ENCODE assay signal across 16 cellular contexts in genomic region chr4:80153800-80154546, GRCh38. TPM values are rescaled to one million over a fixed set of nuclear protein-coding genes. Genes with fewer than 3 reads are reported as not detected.
A peak's percentile ranks its signal among the peaks of the same experiment; 100 is the strongest.
DNase-seq lines count a peak whose midpoint lies in the region; TF ChIP-seq lines count a peak whose summit lies in the region.
"Had no signal": no experiment of that assay in that cellular context is flagged by ENCODE, and none has a peak within 500 bp of the region (broad histone marks: within the 10 kb centered on the region; RNA-seq: fewer than 3 reads in every experiment).

No MANE protein-coding gene starts in this region.

- H3K27ac ChIP-seq in neuronal stem cell (replicated peaks; ENCODE audit: low read length) (no peak overlapping the region), OCI-LY7 (ENCODE audit: low read depth, low read length, poor library complexity, severe bottlenecking) (no peak overlapping the region)

- no peak overlapping the region for H4K8ac ChIP-seq in neuronal stem cell (ENCODE audit: low read depth, low read length)

- H3K36me3 Mint-ChIP-seq in activated CD4-positive, alpha-beta memory T cell treated with anti-CD3 and anti-CD28 coated beads for 36 hours = no peaks in the 10 kb centered on the region
- H3K36me3 Mint-ChIP-seq: IgD-negative memory B cell had no signal

- H3K9me3 ChIP-seq in neuronal stem cell (replicated peaks in 1 of 2; ENCODE audit: control insufficient read depth in 2 of 2, insufficient read depth in 1 of 2, low read depth in 1 of 2, low read length in 2 of 2) (no peaks in the 10 kb centered on the region), OCI-LY7 (ENCODE audit: low read length) (no peaks in the 10 kb centered on the region)

- no peak overlapping the region for H2AK5ac ChIP-seq in neuronal stem cell (ENCODE audit: low read depth, low read length)

- no peak overlapping the region for H2AFZ ChIP-seq in neuronal stem cell (ENCODE audit: low read length)
- H2AFZ ChIP-seq in OCI-LY7 (ENCODE audit: low read length) = no peak overlapping the region

- H3K27me3 Mint-ChIP-seq in activated CD4-positive, alpha-beta memory T cell treated with anti-CD3 and anti-CD28 coated beads for 36 hours = no peaks in the 10 kb centered on the region
- H3K27me3 Mint-ChIP-seq: IgD-negative memory B cell had no signal

- POLR2A ChIA-PET in activated CD4-positive, alpha-beta memory T cell treated with anti-CD3 and anti-CD28 coated beads for 36 hours (lab: Charles Lee) = interaction anchor here (1.6 kb wide), 1 partner anchor 18 kb away, joined by 12 read pairs; no protein-coding TSS in a partner anchor
- POLR2A ChIA-PET in OCI-LY7 (lab: Charles Lee) = interaction anchor here (0.9 to 1.5 kb wide), 2 partner anchors 12 to 23 kb away, joined by 3 to 5 read pairs; no protein-coding TSS in a partner anchor
- POLR2A ChIA-PET in GM10248 (lab: Yijun Ruan, JAX) = no interaction called here

- H2BK5ac ChIP-seq in neuronal stem cell (ENCODE audit: low read length) = no peak overlapping the region

- H3K79me2 ChIP-seq in OCI-LY7 (ENCODE audit: insufficient read depth, low read depth, low read length) = no peaks in the 10 kb centered on the region

- peak overlapping the region; percentile 6 for H3K4me3 Mint-ChIP-seq in activated CD4-positive, alpha-beta memory T cell treated with anti-CD3 and anti-CD28 coated beads for 36 hours
- H3K4me3 Mint-ChIP-seq: IgD-negative memory B cell had no signal

- BruUV-seq in OCI-LY7 (replicated peaks; lab: Mats Ljungman, UMichigan) = no TSS peak

- no peak overlapping the region for H3K4me3 ChIP-seq in fibroblast of mammary gland (ENCODE audit: control insufficient read depth, low read depth, low read length)
- H3K4me3 ChIP-seq in neuronal stem cell (ENCODE audit: low read length in 2 of 2) = no peak overlapping the region
- H3K4me3 ChIP-seq in OCI-LY7 (ENCODE audit: low read depth, low read length, poor library complexity, severe bottlenecking) = no peak overlapping the region

- H3K14ac ChIP-seq in neuronal stem cell (ENCODE audit: low read length) = no peak overlapping the region

- H3K27me3 ChIP-seq in neuronal stem cell (ENCODE audit: control insufficient read depth in 3 of 3, insufficient read depth in 3 of 3, low read depth in 1 of 3, low read length in 3 of 3) = no peaks in the 10 kb centered on the region

- H4K91ac ChIP-seq in neuronal stem cell (ENCODE audit: low read depth, low read length, poor library complexity) = no peak overlapping the region

- intact Hi-C loops in activated CD4-positive, alpha-beta memory T cell treated with anti-CD3 and anti-CD28 coated beads for 36 hours (cut with micrococcal nuclease) = loop anchor here (1.0 kb wide), 5 partner anchors 15 to 77 kb away; no protein-coding TSS in a partner anchor
- intact Hi-C loops in OCI-LY7 (cut with micrococcal nuclease; ENCODE audit: unreplicated experiment) = no loop called here

- no CpG with 5 or more reads among the region's 4 CpGs for WGBS in neuronal stem cell (ENCODE audit: extremely low coverage in 2 of 2, insufficient read length in 2 of 2, insufficient replicate concordance in 1 of 2), 2 donors

- no peaks in the 10 kb centered on the region for H3K9me3 Mint-ChIP-seq in activated CD4-positive, alpha-beta memory T cell treated with anti-CD3 and anti-CD28 coated beads for 36 hours

- H2BK15ac ChIP-seq in neuronal stem cell (ENCODE audit: low read length) = no peak overlapping the region

- H3K4ac ChIP-seq in neuronal stem cell (ENCODE audit: low read length) = no peak overlapping the region

- no peaks in the 10 kb centered on the region for H3K36me3 ChIP-seq in neuronal stem cell (replicated peaks in 1 of 2; ENCODE audit: control insufficient read depth in 2 of 2, insufficient read depth in 2 of 2, low read length in 2 of 2)
- H3K36me3 ChIP-seq in OCI-LY7 (ENCODE audit: insufficient read depth, low read length) = no peaks in the 10 kb centered on the region

- H3K4me2 ChIP-seq in neuronal stem cell (ENCODE audit: insufficient read depth, low read length, poor library complexity, severe bottlenecking) (no peak overlapping the region), OCI-LY7 (ENCODE audit: low read length) (no peak overlapping the region)

- peak; percentile 8 for DNase-seq in AG08395 (ENCODE audit: low spot score)
- peak; percentile 33 for DNase-seq in EL
- DNase-seq in activated CD4-positive, alpha-beta memory T cell treated with anti-CD3 and anti-CD28 coated beads for 36 hours = no peak
- peak; percentile 79 for DNase-seq in fibroblast of mammary gland (ENCODE audit: low read depth)
- DNase-seq in neuronal stem cell (ENCODE audit: low spot score) = no peak
- DNase-seq in OCI-LY7 (ENCODE audit: low spot score) = no peak
- no peak for DNase-seq in GM20000 (ENCODE audit: low spot score)
- DNase-seq in GM10248 (ENCODE audit: extremely low spot score) = no peak
- DNase-seq: amygdala; DMS53; kidney; NK-92 treated with Interleukin-12 subunit alpha and Interleukin-12 subunit beta, amount 100 ng/mL, for 24 hours; occipital lobe; SIG-M5; stimulated activated naive CD4-positive, alpha-beta T cell had no signal

- no peaks in the 10 kb centered on the region for H4K20me1 ChIP-seq in OCI-LY7 (ENCODE audit: insufficient read depth, low read length)

- H3K18ac ChIP-seq in neuronal stem cell (ENCODE audit: low read length) = no peak overlapping the region

- no peak overlapping the region for H2BK120ac ChIP-seq in neuronal stem cell (ENCODE audit: low read depth, low read length)

- CTCF ChIA-PET in activated CD4-positive, alpha-beta memory T cell treated with anti-CD3 and anti-CD28 coated beads for 36 hours (lab: Charles Lee) = interaction anchor here (1.0 to 3.4 kb wide), 6 partner anchors 19 to 76 kb away, joined by 3 to 18 read pairs (median 6); no protein-coding TSS in a partner anchor
- CTCF ChIA-PET in OCI-LY7 (lab: Charles Lee; ENCODE audit: unreplicated experiment) = no interaction called here
- CTCF ChIA-PET in GM10248 (lab: Yijun Ruan, JAX) = interaction anchor here (0.9 to 1.2 kb wide), 5 partner anchors 8 to 48 kb away, joined by 3 to 4 read pairs (median 3); no protein-coding TSS in a partner anchor

- peak overlapping the region; percentile 52 for H3K27ac Mint-ChIP-seq in activated CD4-positive, alpha-beta memory T cell treated with anti-CD3 and anti-CD28 coated beads for 36 hours
- H3K27ac Mint-ChIP-seq: IgD-negative memory B cell had no signal

- no peaks in the 10 kb centered on the region for H3K9me2 ChIP-seq in OCI-LY7 (ENCODE audit: insufficient read depth, low read length)

- H3K23ac ChIP-seq in neuronal stem cell (ENCODE audit: low read depth, low read length, poor library complexity) = no peak overlapping the region

- TF ChIP-seq CTCF in fibroblast of mammary gland (conservative IDR thresholded peaks at IDR 0.05; ENCODE audit: control insufficient read depth, insufficient read depth, low read depth, low read length) = no peak
- TF ChIP-seq CTCF in OCI-LY7 (conservative IDR thresholded peaks at IDR 0.05; ENCODE audit: low read length) = no peak
- TF ChIP-seq CTCF in GM20000 (IDR thresholded peaks at IDR 0.05; ENCODE audit: extremely low read depth, missing control alignments) = no peak
- no peak for TF ChIP-seq CTCF in GM10248 (IDR thresholded peaks at IDR 0.05; ENCODE audit: control extremely low read depth, extremely low read depth, low read depth, missing control alignments)

- peaks cover 20% of the 10 kb centered on the region for H3K4me1 Mint-ChIP-seq in activated CD4-positive, alpha-beta memory T cell treated with anti-CD3 and anti-CD28 coated beads for 36 hours (ENCODE audit: low read depth)

- H3K9ac ChIP-seq in neuronal stem cell (ENCODE audit: low read depth, low read length, poor library complexity) = no peak overlapping the region

- no peaks in the 10 kb centered on the region for H3K79me1 ChIP-seq in neuronal stem cell (ENCODE audit: low read depth, low read length)

- no peak overlapping the region for H2BK12ac ChIP-seq in neuronal stem cell (ENCODE audit: low read length)

- no peaks in the 10 kb centered on the region for H3K4me1 ChIP-seq in neuronal stem cell (ENCODE audit: control insufficient read depth in 2 of 2, insufficient read depth in 1 of 2, low read depth in 1 of 2, low read length in 2 of 2)
- H3K4me1 ChIP-seq in OCI-LY7 (ENCODE audit: insufficient read depth, low read length, poor library complexity, severe bottlenecking) = no peaks in the 10 kb centered on the region

RNA-seq across cellular contexts. Expression of gene PRDM8, which starts 43.3 kb away (rescaled TPM):
- 1 to 10 TPM; 3.0 to 4.3 TPM for total RNA-seq in activated CD4-positive, alpha-beta memory T cell treated with anti-CD3 and anti-CD28 coated beads for 36 hours
- polyA plus RNA-seq in neuronal stem cell (2013, experiment 1 of 2) = 0.08 TPM
- polyA plus RNA-seq in neuronal stem cell (2013, experiment 2 of 2) = 0.07 TPM
- not detected in 2 replicates for total RNA-seq in OCI-LY7 (2014; rRNA removed; shearing (Covaris generic))
- not detected in 2 replicates for total RNA-seq in OCI-LY7 (2022)

Comparison
In these comparisons a context has a peak if more than half of its experiments do, and no peak if none do; other contexts are left out.
1. DNase-seq: peak in AG08395 (single experiment), EL (single experiment) and fibroblast of mammary gland (single experiment); none in activated CD4-positive, alpha-beta memory T cell treated with anti-CD3 and anti-CD28 coated beads for 36 hours (single experiment), neuronal stem cell (single experiment), OCI-LY7 (single experiment), GM20000 (single experiment) and GM10248 (single experiment).